In the genomic region with DNA sequence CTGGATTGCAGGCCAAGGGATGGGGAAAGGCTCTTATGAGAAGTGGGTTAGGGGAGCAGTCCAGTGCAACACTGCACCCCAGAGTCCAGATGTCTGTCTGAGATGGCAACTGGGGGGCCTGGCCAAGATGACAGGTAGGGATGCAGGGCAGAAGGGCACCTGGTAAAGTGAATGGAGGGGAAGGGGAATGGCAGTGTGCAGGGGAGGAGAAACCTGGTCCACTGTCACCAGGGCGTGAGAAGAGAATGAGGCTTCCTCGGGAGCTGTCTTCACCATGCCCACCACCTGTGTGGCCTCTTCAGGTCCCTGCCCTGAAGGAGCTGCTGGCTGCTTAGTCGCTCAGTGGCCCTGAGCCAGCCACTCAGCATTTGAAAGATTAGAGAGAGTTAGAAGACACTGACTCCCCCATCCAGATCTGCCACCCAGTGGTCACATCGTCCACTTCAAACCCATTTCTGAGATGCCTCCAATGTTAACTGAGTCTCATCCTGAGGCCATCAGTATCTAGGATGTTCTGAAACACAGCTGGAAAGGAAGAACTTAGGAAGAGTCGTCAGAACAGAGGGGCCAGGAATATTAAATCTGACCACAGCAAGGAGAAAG, we compare ENCODE assay signal across 8 cellular contexts. TPM values are rescaled to one million over a fixed set of nuclear protein-coding genes. Genes with fewer than 3 reads are reported as not detected.
DNase-seq lines count a peak whose midpoint lies in the region; ATAC-seq and TF ChIP-seq lines count a peak whose summit lies in the region.

No MANE protein-coding gene starts in this region.

- H3K36me3 ChIP-seq in osteoblast (ENCODE audit: insufficient read depth, low read length) = no peaks in the 10 kb centered on the region

- intact Hi-C loops in CD4-positive, alpha-beta T cell (cut with DNase I, micrococcal nuclease) = loop anchor here (5.0 to 10.0 kb wide), 3 partner anchors 131 to 227 kb away; no protein-coding TSS in a partner anchor

- no peak overlapping the region for H2AFZ ChIP-seq in osteoblast (ENCODE audit: low read length)

- H3K27me3 ChIP-seq in CD4-positive, alpha-beta T cell (ENCODE audit: control insufficient read depth, insufficient read depth, low read length) = no peaks in the 10 kb centered on the region
- H3K27me3 ChIP-seq in osteoblast (ENCODE audit: insufficient read depth, low read length) = peaks cover 12% of the 10 kb centered on the region

- H3K36me3 Mint-ChIP-seq in CD4-positive, alpha-beta T cell (ENCODE audit: low read depth) = no peaks in the 10 kb centered on the region
- H3K36me3 Mint-ChIP-seq in activated CD4-positive, alpha-beta memory T cell treated with anti-CD3 and anti-CD28 coated beads, Interleukin-2, amount 10 ng/mL, durations not matched to agents 7 days and 5 days (ENCODE audit: low read depth) = no peaks in the 10 kb centered on the region
- no peaks in the 10 kb centered on the region for H3K36me3 Mint-ChIP-seq in activated T-cell treated with anti-CD3 and anti-CD28 coated beads, Interleukin-2, amount 50 U/mL, for 72 hours (ENCODE audit: insufficient read depth in 2 of 2)

- peak overlapping the region; percentile 26 for H3K4me3 ChIP-seq in osteoblast (ENCODE audit: insufficient read depth, low read length)

- H3K4me2 ChIP-seq in osteoblast (ENCODE audit: insufficient read depth, low read length) = peak overlapping the region; percentile 70

- no peak for DNase-seq in CD4-positive, alpha-beta T cell
- DNase-seq in NCI-H2196 treated with DMSO at 0.1 percent for 48 hours (lab: John Stamatoyannopoulos, UW; ENCODE audit: unreplicated experiment) = peak; percentile 56
- no peak for DNase-seq in epithelial cell of prostate (ENCODE audit: low read depth, low spot score)
- DNase-seq in osteoblast (ENCODE audit: insufficient read length, low spot score, missing footprints) = no peak
- DNase-seq in activated CD4-positive, alpha-beta memory T cell treated with anti-CD3 and anti-CD28 coated beads, Interleukin-2, amount 10 ng/mL, durations not matched to agents 7 days and 5 days = no peak
- no peak for DNase-seq in activated T-cell treated with anti-CD3 and anti-CD28 coated beads, Interleukin-2, amount 50 U/mL, for 72 hours
- DNase-seq in KG1 (lab: John Stamatoyannopoulos, UW) = no peak

- TF ChIP-seq CTCF in CD4-positive, alpha-beta T cell (IDR thresholded peaks at IDR 0.05) = no peak
- TF ChIP-seq CTCF in osteoblast (IDR thresholded peaks at IDR 0.05; ENCODE audit: extremely low read depth, low read depth, low read length) = peak; percentile 25

- H3K4me1 ChIP-seq in osteoblast (ENCODE audit: insufficient read depth, low read length) = peaks cover 45% of the 10 kb centered on the region

- peak overlapping the region; percentile 3 for H3K4me3 Mint-ChIP-seq in CD4-positive, alpha-beta T cell
- no peak overlapping the region for H3K4me3 Mint-ChIP-seq in activated CD4-positive, alpha-beta memory T cell treated with anti-CD3 and anti-CD28 coated beads, Interleukin-2, amount 10 ng/mL, durations not matched to agents 7 days and 5 days
- H3K4me3 Mint-ChIP-seq in activated T-cell treated with anti-CD3 and anti-CD28 coated beads, Interleukin-2, amount 50 U/mL, for 72 hours = no peak overlapping the region

- ATAC-seq in CD4-positive, alpha-beta T cell (ENCODE audit: poor library complexity) = no peak
- ATAC-seq in activated T-cell treated with anti-CD3 and anti-CD28 coated beads, Interleukin-2, amount 50 U/mL, for 72 hours (replicated peaks in 1 of 2) = no peak
- ATAC-seq in HG03378 (IDR thresholded peaks at IDR 0.05; ENCODE audit: unreplicated experiment) = no peak

- CTCF ChIA-PET in CD4-positive, alpha-beta T cell (lab: Charles Lee) = interaction anchor here (1.2 to 1.6 kb wide), 4 partner anchors 38 to 130 kb away, joined by 3 to 6 read pairs (median 4); no protein-coding TSS in a partner anchor
- CTCF ChIA-PET in activated CD4-positive, alpha-beta memory T cell treated with anti-CD3 and anti-CD28 coated beads, Interleukin-2, amount 10 ng/mL, durations not matched to agents 7 days and 5 days (lab: Charles Lee) = interaction anchor here (0.6 to 6.0 kb wide), 17 partner anchors 9 to 247 kb away, joined by 3 to 87 read pairs (median 4); partner anchors contain the start of gene PLEKHG3

- H3K79me2 ChIP-seq in osteoblast (ENCODE audit: insufficient read depth, low read length) = no peaks in the 10 kb centered on the region

- no peaks in the 10 kb centered on the region for H3K9me3 ChIP-seq in CD4-positive, alpha-beta T cell (ENCODE audit: control insufficient read depth, low read length)
- H3K9me3 ChIP-seq in osteoblast (ENCODE audit: low read depth, low read length) = no peaks in the 10 kb centered on the region

- H3K4me1 Mint-ChIP-seq in CD4-positive, alpha-beta T cell (ENCODE audit: low read depth) = peaks cover 50% of the 10 kb centered on the region
- peaks cover 91% of the 10 kb centered on the region for H3K4me1 Mint-ChIP-seq in activated CD4-positive, alpha-beta memory T cell treated with anti-CD3 and anti-CD28 coated beads, Interleukin-2, amount 10 ng/mL, durations not matched to agents 7 days and 5 days
- H3K4me1 Mint-ChIP-seq in activated T-cell treated with anti-CD3 and anti-CD28 coated beads, Interleukin-2, amount 50 U/mL, for 72 hours (ENCODE audit: low read depth) = peaks cover 24% of the 10 kb centered on the region

- H4K20me1 ChIP-seq in osteoblast (ENCODE audit: insufficient read depth, low read length) = no peaks in the 10 kb centered on the region

- no peak overlapping the region for H3K27ac Mint-ChIP-seq in CD4-positive, alpha-beta T cell
- H3K27ac Mint-ChIP-seq in activated CD4-positive, alpha-beta memory T cell treated with anti-CD3 and anti-CD28 coated beads, Interleukin-2, amount 10 ng/mL, durations not matched to agents 7 days and 5 days = no peak overlapping the region
- no peak overlapping the region for H3K27ac Mint-ChIP-seq in activated T-cell treated with anti-CD3 and anti-CD28 coated beads, Interleukin-2, amount 50 U/mL, for 72 hours

- no peak overlapping the region for H3K27ac ChIP-seq in CD4-positive, alpha-beta T cell (ENCODE audit: low read depth, low read length)
- H3K27ac ChIP-seq in epithelial cell of prostate = peak overlapping the region; percentile 69
- H3K27ac ChIP-seq in osteoblast (ENCODE audit: low read depth, low read length) = no peak overlapping the region

- H3K27me3 Mint-ChIP-seq in CD4-positive, alpha-beta T cell = no peaks in the 10 kb centered on the region
- peaks cover 8% of the 10 kb centered on the region for H3K27me3 Mint-ChIP-seq in activated CD4-positive, alpha-beta memory T cell treated with anti-CD3 and anti-CD28 coated beads, Interleukin-2, amount 10 ng/mL, durations not matched to agents 7 days and 5 days
- H3K27me3 Mint-ChIP-seq in activated T-cell treated with anti-CD3 and anti-CD28 coated beads, Interleukin-2, amount 50 U/mL, for 72 hours (ENCODE audit: low read depth) = no peaks in the 10 kb centered on the region

- POLR2A ChIA-PET in CD4-positive, alpha-beta T cell (lab: Charles Lee) = no interaction called here
- POLR2A ChIA-PET in activated CD4-positive, alpha-beta memory T cell treated with anti-CD3 and anti-CD28 coated beads, Interleukin-2, amount 10 ng/mL, durations not matched to agents 7 days and 5 days (lab: Charles Lee) = interaction anchor here (0.9 to 1.6 kb wide), 6 partner anchors 28 to 257 kb away, joined by 4 to 6 read pairs (median 4); partner anchors contain the start of gene ZBTB1

- H3K9me3 Mint-ChIP-seq in CD4-positive, alpha-beta T cell = no peaks in the 10 kb centered on the region
- H3K9me3 Mint-ChIP-seq in activated CD4-positive, alpha-beta memory T cell treated with anti-CD3 and anti-CD28 coated beads, Interleukin-2, amount 10 ng/mL, durations not matched to agents 7 days and 5 days = no peaks in the 10 kb centered on the region
- H3K9me3 Mint-ChIP-seq in activated T-cell treated with anti-CD3 and anti-CD28 coated beads, Interleukin-2, amount 50 U/mL, for 72 hours = no peaks in the 10 kb centered on the region

RNA-seq across cellular contexts. Expression of gene PLEKHG3, which starts 57.3 kb away (rescaled TPM):
- 10 to 100 TPM; 12.1 to 13.3 TPM for total RNA-seq in CD4-positive, alpha-beta T cell
- 2.9 and 5.4 TPM in 2 replicates for total RNA-seq in osteoblast
- 100 to 1,000 TPM; 126 to 133 TPM for total RNA-seq in activated CD4-positive, alpha-beta memory T cell treated with anti-CD3 and anti-CD28 coated beads, Interleukin-2, amount 10 ng/mL, durations not matched to agents 7 days and 5 days
- total RNA-seq in activated T-cell treated with anti-CD3 and anti-CD28 coated beads, Interleukin-2, amount 50 U/mL, for 72 hours = 1 to 10 TPM; 2.4 to 8.8 TPM

Comparison
In these comparisons a context has a peak if more than half of its experiments do, and no peak if none do; other contexts are left out.
1. RNA of gene PLEKHG3, which starts 57.3 kb away (total RNA-seq): 126 to 133 TPM in activated CD4-positive, alpha-beta memory T cell treated with anti-CD3 and anti-CD28 coated beads, Interleukin-2, amount 10 ng/mL, durations not matched to agents 7 days and 5 days; 12.1 to 13.3 TPM in CD4-positive, alpha-beta T cell, 2.4 to 8.8 TPM in activated T-cell treated with anti-CD3 and anti-CD28 coated beads, Interleukin-2, amount 50 U/mL, for 72 hours and 2.9 to 5.4 TPM in osteoblast; every median in the first group is over 4 times any median in the second.